Comparison of ENCODE assay signal across 1 cellular context in the genomic region with DNA sequence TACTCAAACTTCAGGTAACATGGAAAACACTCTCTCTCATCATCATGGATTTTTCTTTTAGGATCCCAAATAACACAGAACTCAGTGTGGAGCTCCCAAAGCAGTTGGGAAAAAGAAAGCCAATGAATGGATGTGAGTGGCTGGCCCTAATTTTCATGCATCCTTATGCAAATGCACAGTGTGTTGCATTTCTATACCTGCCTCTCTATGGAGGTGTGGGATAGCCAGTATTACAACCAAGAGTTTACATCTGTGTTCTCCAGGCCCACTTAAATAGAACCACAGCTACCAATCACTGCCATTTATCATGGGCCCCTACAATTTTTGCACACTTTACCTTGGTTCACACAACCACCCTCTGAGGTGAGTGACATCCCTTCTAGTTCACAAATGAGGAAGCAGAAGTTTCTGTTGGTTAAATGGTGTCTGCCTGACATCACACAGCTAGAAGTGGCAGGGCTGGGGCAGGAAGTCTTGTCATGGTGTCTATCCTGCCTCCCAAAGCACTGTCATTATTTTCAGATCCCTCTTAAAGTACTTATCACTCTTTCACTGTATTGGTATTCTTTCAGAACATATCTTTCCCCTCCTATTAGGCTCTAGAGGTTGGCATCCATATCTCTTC.
TF ChIP-seq lines count a peak whose summit lies in the region.

No MANE protein-coding gene starts in this region.

TF ChIP-seq in GM12878, 131 proteins besides CTCF, POLR2A, EP300 and RAD21 (continued from another document):
- TF ChIP-seq, protein P1, sequence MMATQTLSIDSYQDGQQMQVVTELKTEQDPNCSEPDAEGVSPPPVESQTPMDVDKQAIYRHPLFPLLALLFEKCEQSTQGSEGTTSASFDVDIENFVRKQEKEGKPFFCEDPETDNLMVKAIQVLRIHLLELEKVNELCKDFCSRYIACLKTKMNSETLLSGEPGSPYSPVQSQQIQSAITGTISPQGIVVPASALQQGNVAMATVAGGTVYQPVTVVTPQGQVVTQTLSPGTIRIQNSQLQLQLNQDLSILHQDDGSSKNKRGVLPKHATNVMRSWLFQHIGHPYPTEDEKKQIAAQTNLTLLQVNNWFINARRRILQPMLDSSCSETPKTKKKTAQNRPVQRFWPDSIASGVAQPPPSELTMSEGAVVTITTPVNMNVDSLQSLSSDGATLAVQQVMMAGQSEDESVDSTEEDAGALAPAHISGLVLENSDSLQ (IDR thresholded peaks at IDR 0.05) = peak; percentile 84
- TF ChIP-seq RB1 (IDR thresholded peaks at IDR 0.05; ENCODE audit: borderline replicate concordance) (no peak), STAT1 (conservative IDR thresholded peaks at IDR 0.05) (no peak), NKRF (conservative IDR thresholded peaks at IDR 0.05) (no peak), PBX3 (IDR thresholded peaks at IDR 0.05; ENCODE audit: insufficient replicate concordance, low read depth, low read length) (peak; percentile 34), NR2C2 (IDR thresholded peaks at IDR 0.05; ENCODE audit: borderline replicate concordance, control insufficient read depth, insufficient read length, low read depth) (no peak), RUNX3 (IDR thresholded peaks at IDR 0.05; ENCODE audit: low read length) (peak; percentile 12; the same call in 1 of the 2 replicates), EED (IDR thresholded peaks at IDR 0.05; ENCODE audit: low read depth) (no peak), FOS (IDR thresholded peaks at IDR 0.05; ENCODE audit: borderline replicate concordance, extremely low read depth, insufficient read length) (no peak), BACH1 (IDR thresholded peaks at IDR 0.05; ENCODE audit: borderline replicate concordance) (no peak), SPI1 (IDR thresholded peaks at IDR 0.05; ENCODE audit: borderline replicate concordance, insufficient read depth, low read depth, low read length) (peak; percentile 54)
- TF ChIP-seq, protein P2, sequence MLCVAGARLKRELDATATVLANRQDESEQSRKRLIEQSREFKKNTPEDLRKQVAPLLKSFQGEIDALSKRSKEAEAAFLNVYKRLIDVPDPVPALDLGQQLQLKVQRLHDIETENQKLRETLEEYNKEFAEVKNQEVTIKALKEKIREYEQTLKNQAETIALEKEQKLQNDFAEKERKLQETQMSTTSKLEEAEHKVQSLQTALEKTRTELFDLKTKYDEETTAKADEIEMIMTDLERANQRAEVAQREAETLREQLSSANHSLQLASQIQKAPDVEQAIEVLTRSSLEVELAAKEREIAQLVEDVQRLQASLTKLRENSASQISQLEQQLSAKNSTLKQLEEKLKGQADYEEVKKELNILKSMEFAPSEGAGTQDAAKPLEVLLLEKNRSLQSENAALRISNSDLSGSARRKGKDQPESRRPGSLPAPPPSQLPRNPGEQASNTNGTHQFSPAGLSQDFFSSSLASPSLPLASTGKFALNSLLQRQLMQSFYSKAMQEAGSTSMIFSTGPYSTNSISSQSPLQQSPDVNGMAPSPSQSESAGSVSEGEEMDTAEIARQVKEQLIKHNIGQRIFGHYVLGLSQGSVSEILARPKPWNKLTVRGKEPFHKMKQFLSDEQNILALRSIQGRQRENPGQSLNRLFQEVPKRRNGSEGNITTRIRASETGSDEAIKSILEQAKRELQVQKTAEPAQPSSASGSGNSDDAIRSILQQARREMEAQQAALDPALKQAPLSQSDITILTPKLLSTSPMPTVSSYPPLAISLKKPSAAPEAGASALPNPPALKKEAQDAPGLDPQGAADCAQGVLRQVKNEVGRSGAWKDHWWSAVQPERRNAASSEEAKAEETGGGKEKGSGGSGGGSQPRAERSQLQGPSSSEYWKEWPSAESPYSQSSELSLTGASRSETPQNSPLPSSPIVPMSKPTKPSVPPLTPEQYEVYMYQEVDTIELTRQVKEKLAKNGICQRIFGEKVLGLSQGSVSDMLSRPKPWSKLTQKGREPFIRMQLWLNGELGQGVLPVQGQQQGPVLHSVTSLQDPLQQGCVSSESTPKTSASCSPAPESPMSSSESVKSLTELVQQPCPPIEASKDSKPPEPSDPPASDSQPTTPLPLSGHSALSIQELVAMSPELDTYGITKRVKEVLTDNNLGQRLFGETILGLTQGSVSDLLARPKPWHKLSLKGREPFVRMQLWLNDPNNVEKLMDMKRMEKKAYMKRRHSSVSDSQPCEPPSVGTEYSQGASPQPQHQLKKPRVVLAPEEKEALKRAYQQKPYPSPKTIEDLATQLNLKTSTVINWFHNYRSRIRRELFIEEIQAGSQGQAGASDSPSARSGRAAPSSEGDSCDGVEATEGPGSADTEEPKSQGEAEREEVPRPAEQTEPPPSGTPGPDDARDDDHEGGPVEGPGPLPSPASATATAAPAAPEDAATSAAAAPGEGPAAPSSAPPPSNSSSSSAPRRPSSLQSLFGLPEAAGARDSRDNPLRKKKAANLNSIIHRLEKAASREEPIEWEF (IDR thresholded peaks at IDR 0.05; ENCODE audit: insufficient replicate concordance, low read depth, low read length) = no peak
